9 cellular contexts compared by ENCODE assay signal in the genomic region with DNA sequence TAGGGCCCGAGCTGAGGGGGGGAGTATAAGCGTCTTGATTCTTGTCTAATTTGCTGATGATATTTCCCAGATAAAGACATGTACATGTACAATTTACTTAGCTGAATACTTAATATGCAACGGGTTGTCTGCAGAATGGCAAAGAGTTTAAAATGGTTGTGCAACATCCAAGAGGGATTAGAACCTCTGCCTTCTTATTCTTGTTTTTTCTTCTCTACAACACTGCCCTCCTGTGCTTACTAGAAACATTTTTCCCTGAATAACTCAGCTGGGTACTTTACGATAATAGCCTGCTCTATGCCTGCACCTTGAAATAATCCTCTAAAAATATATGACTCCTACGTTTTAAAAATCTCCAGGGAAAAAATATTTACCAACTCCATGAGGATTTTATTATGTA. TPM values are rescaled to one million over a fixed set of nuclear protein-coding genes. Genes with fewer than 3 reads are reported as not detected.
A peak's percentile ranks its signal among the peaks of the same experiment; 100 is the strongest.
DNase-seq lines count a peak whose midpoint lies in the region; ATAC-seq and TF ChIP-seq lines count a peak whose summit lies in the region.
"Had no signal": no experiment of that assay in that cellular context is flagged by ENCODE, and none has a peak within 500 bp of the region (broad histone marks: within the 10 kb centered on the region; RNA-seq: fewer than 3 reads in every experiment).

No MANE protein-coding gene starts in this region.

- H3K4me3 ChIP-seq in epithelial cell of proximal tubule (ENCODE audit: low read depth, low read length): no peak overlapping the region

- DNase-seq in NCI-H2227 (lab: John Stamatoyannopoulos, UW; ENCODE audit: unreplicated experiment) (peak; percentile 21), NCI-H2227 treated with DMSO at 0.1 percent for 48 hours (lab: John Stamatoyannopoulos, UW) (no peak), NCI-H2196 treated with DMSO at 0.1 percent for 48 hours (lab: John Stamatoyannopoulos, UW; ENCODE audit: unreplicated experiment) (peak; percentile 13), epithelial cell of proximal tubule (ENCODE audit: low read depth) (peak; percentile 31), retina (no peak)
- no peak for DNase-seq in stimulated activated naive B cell treated with anti-CD40 and anti-IgM and Interleukin-4, amounts not matched to agents 10 μg/mL and 1 μg/mL and 100 μg/mL, for 72 hours
- DNase-seq in activated CD4-positive, alpha-beta T cell treated with anti-CD3 and anti-CD28 coated beads, Interleukin-2, amount 10 ng/mL, durations not matched to agents 7 days and 5 days: no peak

- peak; percentile 33 to 41 for ATAC-seq in stimulated activated naive B cell treated with anti-CD40 and anti-IgM and Interleukin-4, amounts not matched to agents 10 μg/mL and 1 μg/mL and 100 μg/mL, for 72 hours (replicated peaks)
- no peak for ATAC-seq in HG03521 (IDR thresholded peaks at IDR 0.05; ENCODE audit: unreplicated experiment)

- no peaks in the 10 kb centered on the region for H3K27me3 Mint-ChIP-seq in stimulated activated naive B cell treated with anti-CD40 and anti-IgM and Interleukin-4, amounts not matched to agents 10 μg/mL and 1 μg/mL and 100 μg/mL, for 72 hours
- H3K27me3 Mint-ChIP-seq in activated CD4-positive, alpha-beta T cell treated with anti-CD3 and anti-CD28 coated beads, Interleukin-2, amount 10 ng/mL, durations not matched to agents 7 days and 5 days: peaks cover 6% of the 10 kb centered on the region

- H3K9me3 Mint-ChIP-seq in stimulated activated naive B cell treated with anti-CD40 and anti-IgM and Interleukin-4, amounts not matched to agents 10 μg/mL and 1 μg/mL and 100 μg/mL, for 72 hours: no peaks in the 10 kb centered on the region
- no peaks in the 10 kb centered on the region for H3K9me3 Mint-ChIP-seq in activated CD4-positive, alpha-beta T cell treated with anti-CD3 and anti-CD28 coated beads, Interleukin-2, amount 10 ng/mL, durations not matched to agents 7 days and 5 days

- H3K4me3 Mint-ChIP-seq in stimulated activated naive B cell treated with anti-CD40 and anti-IgM and Interleukin-4, amounts not matched to agents 10 μg/mL and 1 μg/mL and 100 μg/mL, for 72 hours: no peak overlapping the region
- H3K4me3 Mint-ChIP-seq in activated CD4-positive, alpha-beta T cell treated with anti-CD3 and anti-CD28 coated beads, Interleukin-2, amount 10 ng/mL, durations not matched to agents 7 days and 5 days: no peak overlapping the region
- H3K4me3 Mint-ChIP-seq: B cell had no signal

- H3K27ac Mint-ChIP-seq in stimulated activated naive B cell treated with anti-CD40 and anti-IgM and Interleukin-4, amounts not matched to agents 10 μg/mL and 1 μg/mL and 100 μg/mL, for 72 hours: no peak overlapping the region
- H3K27ac Mint-ChIP-seq in activated CD4-positive, alpha-beta T cell treated with anti-CD3 and anti-CD28 coated beads, Interleukin-2, amount 10 ng/mL, durations not matched to agents 7 days and 5 days: no peak overlapping the region
- H3K27ac Mint-ChIP-seq: B cell had no signal

- POLR2A ChIA-PET in activated CD4-positive, alpha-beta T cell treated with anti-CD3 and anti-CD28 coated beads, Interleukin-2, amount 10 ng/mL, durations not matched to agents 7 days and 5 days (lab: Charles Lee): no interaction called here

- H3K36me3 Mint-ChIP-seq in stimulated activated naive B cell treated with anti-CD40 and anti-IgM and Interleukin-4, amounts not matched to agents 10 μg/mL and 1 μg/mL and 100 μg/mL, for 72 hours: no peaks in the 10 kb centered on the region
- no peaks in the 10 kb centered on the region for H3K36me3 Mint-ChIP-seq in activated CD4-positive, alpha-beta T cell treated with anti-CD3 and anti-CD28 coated beads, Interleukin-2, amount 10 ng/mL, durations not matched to agents 7 days and 5 days (ENCODE audit: low read depth)

- no peaks in the 10 kb centered on the region for H3K4me1 Mint-ChIP-seq in stimulated activated naive B cell treated with anti-CD40 and anti-IgM and Interleukin-4, amounts not matched to agents 10 μg/mL and 1 μg/mL and 100 μg/mL, for 72 hours
- peaks cover 2% of the 10 kb centered on the region for H3K4me1 Mint-ChIP-seq in activated CD4-positive, alpha-beta T cell treated with anti-CD3 and anti-CD28 coated beads, Interleukin-2, amount 10 ng/mL, durations not matched to agents 7 days and 5 days
- H3K4me1 Mint-ChIP-seq: B cell had no signal

- TF ChIP-seq CTCF in epithelial cell of proximal tubule (conservative IDR thresholded peaks at IDR 0.05; ENCODE audit: low read depth, low read length): peak; percentile 52

- CTCF ChIA-PET in activated CD4-positive, alpha-beta T cell treated with anti-CD3 and anti-CD28 coated beads, Interleukin-2, amount 10 ng/mL, durations not matched to agents 7 days and 5 days (lab: Charles Lee): no interaction called here

RNA-seq across cellular contexts. Expression of gene INTS12, which starts 41.8 kb away (rescaled TPM):
- 9.1 and 15.4 TPM in 2 replicates for total RNA-seq in epithelial cell of proximal tubule
- 10 to 100 TPM; 16.0 to 18.9 TPM for total RNA-seq in activated CD4-positive, alpha-beta T cell treated with anti-CD3 and anti-CD28 coated beads, Interleukin-2, amount 10 ng/mL, durations not matched to agents 7 days and 5 days

RNA-seq across cellular contexts. Expression of gene GSTCD, which starts 41.9 kb away (rescaled TPM):
- total RNA-seq in epithelial cell of proximal tubule: 22.7 and 28.8 TPM in 2 replicates
- total RNA-seq in activated CD4-positive, alpha-beta T cell treated with anti-CD3 and anti-CD28 coated beads, Interleukin-2, amount 10 ng/mL, durations not matched to agents 7 days and 5 days: 10 to 100 TPM; 11.6 to 12.4 TPM

Comparison
In these comparisons a context has a peak if more than half of its experiments do, and no peak if none do; other contexts are left out.
1. DNase-seq: peak in NCI-H2227 (single experiment), NCI-H2196 treated with DMSO at 0.1 percent for 48 hours (single experiment) and epithelial cell of proximal tubule (single experiment); none in NCI-H2227 treated with DMSO at 0.1 percent for 48 hours (single experiment), stimulated activated naive B cell treated with anti-CD40 and anti-IgM and Interleukin-4, amounts not matched to agents 10 μg/mL and 1 μg/mL and 100 μg/mL, for 72 hours (single experiment), activated CD4-positive, alpha-beta T cell treated with anti-CD3 and anti-CD28 coated beads, Interleukin-2, amount 10 ng/mL, durations not matched to agents 7 days and 5 days (single experiment) and retina (single experiment).